ENCODE assay signal across 8 cellular contexts in the genomic region with DNA sequence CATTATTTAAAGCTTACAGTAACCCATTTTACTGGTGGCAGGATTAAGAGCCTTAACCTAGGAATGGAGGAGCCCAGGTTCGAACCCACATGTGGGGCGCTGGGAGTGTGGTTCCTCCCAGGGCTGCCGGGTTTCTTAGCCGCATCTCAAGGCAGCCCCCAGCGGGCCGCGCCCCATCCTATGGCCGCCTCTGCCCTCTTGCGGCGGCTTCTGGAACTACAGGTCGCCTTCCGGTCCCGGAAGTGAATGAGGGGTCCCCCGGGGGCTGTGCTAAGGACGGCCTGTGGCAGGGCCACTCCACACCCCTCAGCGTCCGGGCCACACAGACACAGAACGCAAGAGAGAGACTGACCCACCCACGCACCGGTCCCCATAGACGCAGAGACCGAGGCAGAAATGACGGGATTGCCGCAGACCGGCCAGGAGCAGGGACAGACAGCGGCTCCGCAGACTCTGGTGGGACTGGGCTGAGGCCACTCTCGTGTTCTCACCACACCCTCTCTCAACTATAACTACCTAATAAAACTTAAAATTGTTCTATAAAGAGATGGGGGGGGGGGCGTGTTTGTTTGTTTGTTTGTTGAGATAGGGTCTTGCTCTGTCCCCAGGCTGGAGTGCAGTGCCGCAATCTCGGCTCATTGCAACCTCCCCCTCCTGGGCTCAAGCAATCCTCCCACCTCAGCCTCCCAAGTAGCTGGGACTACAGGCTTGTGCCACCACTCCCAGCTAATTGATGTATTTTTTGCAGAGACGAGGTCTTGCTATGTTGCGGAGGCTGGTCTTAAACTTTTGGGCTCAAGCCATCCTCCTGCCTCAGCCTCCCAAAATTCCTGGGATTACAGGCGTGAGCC. TPM values are rescaled to one million over a fixed set of nuclear protein-coding genes. Genes with fewer than 3 reads are reported as not detected.
DNase-seq lines count a peak whose midpoint lies in the region; ATAC-seq and TF ChIP-seq lines count a peak whose summit lies in the region.
"Not testable (repeated sequence)": the region's sequence is repeated elsewhere in the genome, so short reads cannot be mapped to it uniquely, and the experiment has no call there.

No MANE protein-coding gene starts in this region.

- H3K36me3 Mint-ChIP-seq in CD4-positive, alpha-beta T cell (ENCODE audit: low read depth); activated CD8-positive, alpha-beta T cell treated with anti-CD3 and anti-CD28 coated beads for 36 hours (ENCODE audit: low read depth): not testable (repeated sequence)

- not testable (repeated sequence) for H3K4me3 Mint-ChIP-seq in CD4-positive, alpha-beta T cell; activated CD8-positive, alpha-beta T cell treated with anti-CD3 and anti-CD28 coated beads for 36 hours

- H3K4me1 ChIP-seq in heart right ventricle = not testable (repeated sequence)

- not testable (repeated sequence) for H3K4me1 Mint-ChIP-seq in CD4-positive, alpha-beta T cell (ENCODE audit: low read depth); activated CD8-positive, alpha-beta T cell treated with anti-CD3 and anti-CD28 coated beads for 36 hours (ENCODE audit: low read depth)

- not testable (repeated sequence) for H3K27me3 Mint-ChIP-seq in CD4-positive, alpha-beta T cell; activated CD8-positive, alpha-beta T cell treated with anti-CD3 and anti-CD28 coated beads for 36 hours

- not testable (repeated sequence) for H3K9me3 Mint-ChIP-seq in CD4-positive, alpha-beta T cell; activated CD8-positive, alpha-beta T cell treated with anti-CD3 and anti-CD28 coated beads for 36 hours

- intact Hi-C loops in CD4-positive, alpha-beta T cell (cut with DNase I, micrococcal nuclease); activated CD8-positive, alpha-beta T cell treated with anti-CD3 and anti-CD28 coated beads for 36 hours (cut with micrococcal nuclease); heart right ventricle (cut with DNase I); sciatic nerve (cut with DNase I): not testable (repeated sequence)

- no CpG with 5 or more reads among the region's 34 CpGs for WGBS in heart right ventricle, 2 donors

- peak; percentile 98 for ATAC-seq in CD4-positive, alpha-beta T cell (ENCODE audit: poor library complexity)
- peak; percentile 69 for ATAC-seq in GM19035 (IDR thresholded peaks at IDR 0.05; ENCODE audit: unreplicated experiment)
- ATAC-seq in GM21619 (IDR thresholded peaks at IDR 0.05; ENCODE audit: unreplicated experiment) = peak; percentile 88
- ATAC-seq in HG02885 (IDR thresholded peaks at IDR 0.05; ENCODE audit: poor library complexity, unreplicated experiment) = peak; percentile 98
- ATAC-seq in HG03432 (IDR thresholded peaks at IDR 0.05; ENCODE audit: unreplicated experiment) = peak; percentile 94
- peak; percentile 98 for ATAC-seq in activated CD8-positive, alpha-beta T cell treated with anti-CD3 and anti-CD28 coated beads for 36 hours
- ATAC-seq in heart right ventricle = peak; percentile 96 to 99 (median 98)
- ATAC-seq in sciatic nerve = peak; percentile 97

- DNase-seq in CD4-positive, alpha-beta T cell; activated CD8-positive, alpha-beta T cell treated with anti-CD3 and anti-CD28 coated beads for 36 hours; heart right ventricle; sciatic nerve (ENCODE audit: low spot score): not testable (repeated sequence)

- POLR2A ChIA-PET in CD4-positive, alpha-beta T cell (lab: Charles Lee); activated CD8-positive, alpha-beta T cell treated with anti-CD3 and anti-CD28 coated beads for 36 hours (lab: Charles Lee): not testable (repeated sequence)

- not testable (repeated sequence) for H3K27ac ChIP-seq in CD4-positive, alpha-beta T cell (ENCODE audit: low read depth, low read length); heart right ventricle

- H3K9me3 ChIP-seq in CD4-positive, alpha-beta T cell (ENCODE audit: control insufficient read depth, low read length); heart right ventricle: not testable (repeated sequence)

- not testable (repeated sequence) for H3K36me3 ChIP-seq in heart right ventricle

- not testable (repeated sequence) for H3K4me3 ChIP-seq in heart right ventricle

- H3K27me3 ChIP-seq in CD4-positive, alpha-beta T cell (ENCODE audit: control insufficient read depth, insufficient read depth, low read length); heart right ventricle: not testable (repeated sequence)

- H3K27ac Mint-ChIP-seq in CD4-positive, alpha-beta T cell; activated CD8-positive, alpha-beta T cell treated with anti-CD3 and anti-CD28 coated beads for 36 hours: not testable (repeated sequence)

- CTCF ChIA-PET in CD4-positive, alpha-beta T cell (lab: Charles Lee); activated CD8-positive, alpha-beta T cell treated with anti-CD3 and anti-CD28 coated beads for 36 hours (lab: Charles Lee): not testable (repeated sequence)

- not testable (repeated sequence) for TF ChIP-seq CTCF in CD4-positive, alpha-beta T cell (IDR thresholded peaks at IDR 0.05); activated CD8-positive, alpha-beta T cell treated with anti-CD3 and anti-CD28 coated beads for 36 hours (IDR thresholded peaks at IDR 0.05); heart right ventricle (IDR thresholded peaks at IDR 0.05)

RNA-seq across cellular contexts. Expression of a gene that starts 23.8 kb away (rescaled TPM):
- 10 to 100 TPM; 20.1 to 20.4 TPM for total RNA-seq in CD4-positive, alpha-beta T cell
- total RNA-seq in activated CD8-positive, alpha-beta T cell treated with anti-CD3 and anti-CD28 coated beads for 36 hours = 10 to 100 TPM; 11.9 to 12.2 TPM
- total RNA-seq in heart right ventricle = 1 to 10 TPM in 9 of 10 donors, under 1 TPM in 1; 0.99 to 3.6 (median 2.2) TPM
- polyA plus RNA-seq in heart right ventricle = 1 to 10 TPM; 2.6 to 3.7 TPM
- total RNA-seq in sciatic nerve = 6.2 TPM

RNA-seq across cellular contexts. Expression of a gene that starts 56.8 kb away (rescaled TPM):
- total RNA-seq in CD4-positive, alpha-beta T cell = 10 to 100 TPM; 23.7 to 26.2 TPM
- total RNA-seq in activated CD8-positive, alpha-beta T cell treated with anti-CD3 and anti-CD28 coated beads for 36 hours = 1 to 10 TPM; 5.1 to 6.5 TPM
- 1 to 10 TPM in 7 of 10 donors, under 1 TPM in 3; 0.53 to 2.9 (median 1.6) TPM for total RNA-seq in heart right ventricle
- polyA plus RNA-seq in heart right ventricle = 1 to 10 TPM in 1 of 2 donors, under 1 TPM in 1; 0.94 to 3.1 TPM
- 5.2 TPM for total RNA-seq in sciatic nerve
